In genomic region chr9:125758986-125759811, GRCh38 we compare ENCODE assay signal across 8 cellular contexts. TPM values are rescaled to one million over a fixed set of nuclear protein-coding genes. Genes with fewer than 3 reads are reported as not detected.
DNase-seq lines count a peak whose midpoint lies in the region; ATAC-seq and TF ChIP-seq lines count a peak whose summit lies in the region.

No MANE protein-coding gene starts in this region.

- 62 to 88% methylated on average over 6 of the region's 6 CpGs for WGBS in sigmoid colon, 2 donors

- peak; percentile 53 for ATAC-seq in GM21529 (IDR thresholded peaks at IDR 0.05; ENCODE audit: unreplicated experiment)

- no peaks in the 10 kb centered on the region for H3K27me3 ChIP-seq in sigmoid colon
- no peaks in the 10 kb centered on the region for H3K27me3 ChIP-seq in SJCRH30
- no peaks in the 10 kb centered on the region for H3K27me3 ChIP-seq in uterus

- TF ChIP-seq POLR2A in sigmoid colon (IDR thresholded peaks at IDR 0.05) (no peak), uterus (IDR thresholded peaks at IDR 0.05) (no peak)

- H3K4me1 ChIP-seq in sigmoid colon (peaks cover 0 to 100% (median 93%) of the 10 kb centered on the region in 4 donors), SJCRH30 (peaks cover 22% of the 10 kb centered on the region), uterus (no peaks in the 10 kb centered on the region)

- TF ChIP-seq CTCF in sigmoid colon (IDR thresholded peaks at IDR 0.05) (no peak), uterus (IDR thresholded peaks at IDR 0.05) (no peak)

- no peaks in the 10 kb centered on the region for H3K36me3 ChIP-seq in sigmoid colon
- peaks cover 51% of the 10 kb centered on the region for H3K36me3 ChIP-seq in SJCRH30
- no peaks in the 10 kb centered on the region for H3K36me3 ChIP-seq in uterus

- intact Hi-C loops in head of caudate nucleus (cut with DNase I), result no loop called here
- intact Hi-C loops in sigmoid colon (cut with DNase I), result loop anchor here (5.0 kb wide), 1 partner anchor 43 kb away; no protein-coding TSS in a partner anchor
- intact Hi-C loops in uterus (cut with DNase I; ENCODE audit: low total_unique reads), result no loop called here

- H3K4me3 ChIP-seq in sigmoid colon (peak overlapping the region in 3 of 4 donors; percentile 33 to 41 (median 37)), SJCRH30 (no peak overlapping the region), uterus (no peak overlapping the region)

- H3K9me3 ChIP-seq in sigmoid colon (no peaks in the 10 kb centered on the region), SJCRH30 (replicated peaks) (no peaks in the 10 kb centered on the region), uterus (no peaks in the 10 kb centered on the region)

- H3K27ac ChIP-seq in sigmoid colon, result peak overlapping the region in 3 of 4 donors; percentile 43 to 98 (median 69)
- H3K27ac ChIP-seq in SJCRH30, result no peak overlapping the region
- peak overlapping the region in 1 of 2 donors; percentile 17 for H3K27ac ChIP-seq in uterus

- no peak for TF ChIP-seq EP300 in sigmoid colon (IDR thresholded peaks at IDR 0.05)

- DNase-seq in AG08396 (ENCODE audit: low spot score), result peak; percentile 10
- DNase-seq in SIG-M5 (lab: John Stamatoyannopoulos, UW), result peak; percentile 82
- peak in 41 of 42 donors; percentile 29 to 85 (median 65) for DNase-seq in head of caudate nucleus
- peak; percentile 66 for DNase-seq in sigmoid colon
- no peak for DNase-seq in LoVo (ENCODE audit: low spot score)
- no peak for DNase-seq in SJCRH30
- DNase-seq in uterus, result no peak

RNA-seq across cellular contexts. Expression of gene PBX3, which starts 12.0 kb away (rescaled TPM):
- total RNA-seq in sigmoid colon (100 to 1,000 TPM in 1 of 4 donors, 10 to 100 TPM in 3; 90.6 to 159 (median 93.1) TPM), uterus (100 to 1,000 TPM in 1 of 4 donors, 10 to 100 TPM in 2, 1 to 10 TPM in 1; 5.1 to 360 (median 44.1) TPM)
- polyA plus RNA-seq in sigmoid colon, result 10 to 100 TPM in 2 of 3 donors, 1 to 10 TPM in 1; 2.8 to 15.0 (median 10.8) TPM
- total RNA-seq in SJCRH30 (2014; rRNA removed; shearing (Covaris generic)), result 69.5 and 75.9 TPM in 2 replicates

RNA-seq across cellular contexts. Expression of gene MAPKAP1, which starts 52.2 kb away (rescaled TPM):
- 100 to 1,000 TPM in 1 of 4 donors, 10 to 100 TPM in 3; 84.3 to 155 (median 88.2) TPM for total RNA-seq in sigmoid colon
- 10 to 100 TPM; 37.2 to 62.4 (median 37.2) TPM for polyA plus RNA-seq in sigmoid colon
- total RNA-seq in SJCRH30 (2014; rRNA removed; shearing (Covaris generic)), result 103 and 109 TPM in 2 replicates
- total RNA-seq in uterus, result 100 to 1,000 TPM in 1 of 4 donors, 10 to 100 TPM in 3; 54.1 to 195 (median 61.9) TPM

Comparison
In these comparisons a context has a peak if more than half of its experiments do, and no peak if none do; other contexts are left out.
1. DNase-seq: peak in AG08396 (single experiment), SIG-M5 (single experiment), head of caudate nucleus (41 of 42) and sigmoid colon (single experiment); none in LoVo (single experiment), SJCRH30 (0 of 2) and uterus (0 of 2).
2. H3K4me3 ChIP-seq: peak in sigmoid colon (3 of 4); none in SJCRH30 (single experiment) and uterus (0 of 2).